ENCODE assay signal across 8 cellular contexts in genomic region chr6:111087106-111087835, GRCh38. TPM values are rescaled to one million over a fixed set of nuclear protein-coding genes. Genes with fewer than 3 reads are reported as not detected.
DNase-seq lines count a peak whose midpoint lies in the region; ATAC-seq and TF ChIP-seq lines count a peak whose summit lies in the region.

Gene SLC16A10 (plus strand): TSS chr6:111087503. CDS start chr6:111087753, 250 bp downstream.

- H3K27me3 ChIP-seq in KMS-11 (ENCODE audit: insufficient read depth, low read depth) (no peaks in the 10 kb centered on the region), cardiac muscle cell (peaks cover 22% of the 10 kb centered on the region)

- peaks cover 22% of the 10 kb centered on the region for H3K4me1 ChIP-seq in KMS-11 (ENCODE audit: low read depth, poor library complexity, severe bottlenecking)
- no peaks in the 10 kb centered on the region for H3K4me1 ChIP-seq in cardiac muscle cell (ENCODE audit: low read depth)
- H3K4me1 ChIP-seq in urinary bladder (ENCODE audit: insufficient read depth): no peaks in the 10 kb centered on the region

- H3K79me2 ChIP-seq in KMS-11 (ENCODE audit: insufficient read depth, low read depth): no peaks in the 10 kb centered on the region

- H3K36me3 ChIP-seq in KMS-11 (ENCODE audit: insufficient read depth) (no peaks in the 10 kb centered on the region), cardiac muscle cell (no peaks in the 10 kb centered on the region), urinary bladder (ENCODE audit: insufficient read depth) (no peaks in the 10 kb centered on the region)

- DNase-seq in EH (ENCODE audit: low read depth) (peak; percentile 23), SK-MEL-5 (ENCODE audit: low read depth, low spot score) (peak; percentile 54), cardiac muscle cell (ENCODE audit: low read depth in 1 of 2, low spot score in 1 of 2) (peak; percentile 23 to 91), posterior vena cava (ENCODE audit: low spot score) (peak; percentile 87)
- DNase-seq in activated naive CD4-positive, alpha-beta T cell treated with Interleukin-2 at 50 U/mL for 16 hours: peak; percentile 74

- intact Hi-C loops in posterior vena cava (cut with DNase I): loop anchor here in 1 of 2 donors (5.0 kb wide), 1 partner anchor 660 kb away; no protein-coding TSS in a partner anchor

- WGBS in urinary bladder: under 1% methylated on average over 86 of the region's 86 CpGs

- H2AFZ ChIP-seq in KMS-11 (ENCODE audit: low read depth): peak within 1 kb of the TSS; percentile 86

- H3K4me3 ChIP-seq in KMS-11 (IDR thresholded peaks at IDR 0.05; ENCODE audit: insufficient read depth, low read depth, low read length): no peak within 1 kb of the TSS
- H3K4me3 ChIP-seq in cardiac muscle cell: peak within 1 kb of the TSS; percentile 75
- peak within 1 kb of the TSS; percentile 64 for H3K4me3 ChIP-seq in urinary bladder (ENCODE audit: low read depth, low read length)

- H4K20me1 ChIP-seq in KMS-11 (ENCODE audit: insufficient read depth): no peaks in the 10 kb centered on the region

- no peaks in the 10 kb centered on the region for H3K9me3 ChIP-seq in cardiac muscle cell (ENCODE audit: low read depth)

- H3K27ac ChIP-seq in KMS-11 (no peak within 1 kb of the TSS; the same call in 1 of the 2 replicates), cardiac muscle cell (no peak within 1 kb of the TSS), urinary bladder (ENCODE audit: low read depth) (no peak within 1 kb of the TSS)

- no peak for TF ChIP-seq CTCF in KMS-11 (conservative IDR thresholded peaks at IDR 0.05; ENCODE audit: low read depth, low read length)
- no peak for TF ChIP-seq CTCF in cardiac muscle cell (IDR thresholded peaks at IDR 0.05; ENCODE audit: low read depth, low read length)

- in situ Hi-C loops in SK-MEL-5 (cut with HindIII; ENCODE audit: low pct_unique_long_range_greater_than_20kb, low sequenced_read_pairs): no loop called here

- peak within 1 kb of the TSS; percentile 51 for H3K9ac ChIP-seq in KMS-11

- ATAC-seq in GM21737 (IDR thresholded peaks at IDR 0.05; ENCODE audit: unreplicated experiment): peak; percentile 90

- peak within 1 kb of the TSS; percentile 80 for H3K4me2 ChIP-seq in KMS-11

RNA-seq across cellular contexts. Expression of gene SLC16A10, which starts in this region (rescaled TPM):
- total RNA-seq in SK-MEL-5 (2014; rRNA removed; shearing (Covaris generic)): 5.9 and 7.3 TPM in 2 replicates
- polyA plus RNA-seq in SK-MEL-5 (2015; cell fraction: cytosol; rRNA removed): 5.7 and 6.8 TPM in 2 replicates
- 1.4 and 1.8 TPM in 2 replicates for polyA plus RNA-seq in SK-MEL-5 (2015; cell fraction: nucleus; rRNA removed)
- total RNA-seq in cardiac muscle cell: 14.6 and 21.4 TPM in 2 replicates
- 8.1 and 8.3 TPM in 2 replicates for polyA plus RNA-seq in cardiac muscle cell
- 1 to 10 TPM; 5.8 to 7.6 TPM for total RNA-seq in posterior vena cava
- 5.4 TPM for total RNA-seq in urinary bladder
- polyA plus RNA-seq in urinary bladder: 0.49 TPM

Comparison
In these comparisons a context has a peak if more than half of its experiments do, and no peak if none do; other contexts are left out.
1. DNase-seq: peak in every context shown above with its lines; median percentile 87 in posterior vena cava; 74 in activated naive CD4-positive, alpha-beta T cell treated with Interleukin-2 at 50 U/mL for 16 hours; 57 in cardiac muscle cell; 54 in SK-MEL-5; 23 in EH.